5 cellular contexts compared by ENCODE assay signal in the genomic region with DNA sequence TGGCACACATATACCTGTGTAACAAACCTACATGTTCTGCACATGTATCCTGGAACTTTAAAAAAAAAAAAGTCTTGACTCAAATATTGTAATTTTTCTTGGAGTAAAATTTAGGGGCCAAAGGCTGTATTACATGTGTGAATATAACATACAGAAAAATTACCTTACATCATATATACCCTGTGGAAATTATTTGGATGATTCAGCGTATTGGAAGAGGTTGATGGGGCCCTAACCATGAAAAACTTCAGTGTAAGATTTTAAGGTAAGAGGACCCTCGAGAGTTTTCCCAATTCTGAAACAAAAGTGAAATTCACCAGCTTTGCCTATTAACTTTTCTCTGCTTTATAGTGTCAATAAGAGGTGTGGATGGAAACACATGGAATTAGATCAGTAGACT.
"Had no signal": no experiment of that assay in that cellular context is flagged by ENCODE, and none has a peak within 500 bp of the region (broad histone marks: within the 10 kb centered on the region; RNA-seq: fewer than 3 reads in every experiment).

No MANE protein-coding gene starts in this region.

- DNase-seq: GDM1, GF-D8 had no signal

- H3K4me3 ChIP-seq: GM12878 had no signal

- ATAC-seq: GM12878 had no signal

- FAIRE-seq: G401.6, GM12878, GM12892 had no signal
